ENCODE assay signal across 14 cellular contexts in the genomic region with DNA sequence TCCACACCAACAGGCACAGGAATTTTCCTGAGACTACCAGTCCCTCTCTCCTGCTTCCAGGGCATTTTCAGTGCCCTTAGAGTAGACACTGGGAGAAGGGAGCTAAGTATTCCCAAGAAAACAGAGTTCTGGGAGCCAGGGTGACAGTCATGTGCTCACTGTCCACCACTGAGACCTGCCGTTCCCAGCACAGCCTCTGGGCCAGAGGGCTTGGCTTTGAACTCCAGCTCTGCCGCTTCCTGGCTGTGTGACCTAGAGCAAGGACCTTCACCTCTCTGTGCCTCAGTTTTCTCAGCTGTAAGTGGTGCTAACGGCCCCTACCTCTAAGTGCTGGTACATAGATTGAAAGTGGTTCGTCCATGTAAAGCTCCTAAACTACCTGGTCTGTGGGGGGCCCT. TPM values are rescaled to one million over a fixed set of nuclear protein-coding genes. Genes with fewer than 3 reads are reported as not detected.
DNase-seq lines count a peak whose midpoint lies in the region; ATAC-seq and TF ChIP-seq lines count a peak whose summit lies in the region.
"Had no signal": no experiment of that assay in that cellular context is flagged by ENCODE, and none has a peak within 500 bp of the region (broad histone marks: within the 10 kb centered on the region; RNA-seq: fewer than 3 reads in every experiment).

No MANE protein-coding gene starts in this region.

- no peak for ATAC-seq in activated CD8-positive, alpha-beta memory T cell treated with anti-CD3 and anti-CD28 coated beads, Interleukin-2, amount 10 ng/mL, durations not matched to agents 7 days and 5 days
- ATAC-seq in activated naive CD8-positive, alpha-beta T cell treated with anti-CD3 and anti-CD28 coated beads, Interleukin-2, amount 50 U/mL, for 24 hours: no peak
- no peak for ATAC-seq in gastrocnemius medialis
- ATAC-seq: effector memory CD8-positive, alpha-beta T cell; pancreas had no signal

- no peak for TF ChIP-seq POLR2A in gastrocnemius medialis (IDR thresholded peaks at IDR 0.05)
- TF ChIP-seq POLR2A in uterus (IDR thresholded peaks at IDR 0.05): no peak

- H3K4me3 ChIP-seq in gastrocnemius medialis: no peak overlapping the region
- H3K4me3 ChIP-seq in uterus: no peak overlapping the region
- H3K4me3 ChIP-seq: pancreas, SJCRH30, thoracic aorta had no signal

- intact Hi-C loops in gastrocnemius medialis (cut with DNase I; ENCODE audit: low total_unique reads) (no loop called here), uterus (cut with DNase I; ENCODE audit: low total_unique reads) (no loop called here)

- H3K36me3 ChIP-seq in gastrocnemius medialis (no peaks in the 10 kb centered on the region), uterus (no peaks in the 10 kb centered on the region)

- DNase-seq in activated CD8-positive, alpha-beta memory T cell treated with anti-CD3 and anti-CD28 coated beads, Interleukin-2, amount 10 ng/mL, durations not matched to agents 7 days and 5 days: peak; percentile 46
- DNase-seq in activated CD8-positive, alpha-beta memory T cell treated with anti-CD3 and anti-CD28 coated beads, Interleukin-2, amount 50 U/mL, for 4 hours: no peak
- peak; percentile 20 for DNase-seq in activated naive CD8-positive, alpha-beta T cell treated with anti-CD3 and anti-CD28 coated beads, Interleukin-2, amount 50 U/mL, for 24 hours
- DNase-seq in gastrocnemius medialis: no peak
- no peak for DNase-seq in T1000 (lab: John Stamatoyannopoulos, UW)
- no peak for DNase-seq in NCI-H2081 (lab: John Stamatoyannopoulos, UW)
- no peak for DNase-seq in uterus
- DNase-seq: DMS79; effector memory CD8-positive, alpha-beta T cell; SJCRH30 had no signal

- TF ChIP-seq CTCF in gastrocnemius medialis (IDR thresholded peaks at IDR 0.05 in 4 of 5, conservative IDR thresholded peaks at IDR 0.05 in 1 of 5) (no peak), uterus (IDR thresholded peaks at IDR 0.05) (no peak)

- H3K27ac Mint-ChIP-seq in activated CD8-positive, alpha-beta memory T cell treated with anti-CD3 and anti-CD28 coated beads, Interleukin-2, amount 10 ng/mL, durations not matched to agents 7 days and 5 days: peak overlapping the region; percentile 63
- H3K27ac Mint-ChIP-seq in IgD-negative memory B cell: peak overlapping the region; percentile 43 to 97 (median 64)
- peak overlapping the region; percentile 98 for H3K27ac Mint-ChIP-seq in activated naive CD8-positive, alpha-beta T cell treated with anti-CD3 and anti-CD28 coated beads, Interleukin-2, amount 50 U/mL, for 24 hours

- no peaks in the 10 kb centered on the region for H3K27me3 ChIP-seq in gastrocnemius medialis
- no peaks in the 10 kb centered on the region for H3K27me3 ChIP-seq in uterus
- H3K27me3 ChIP-seq: pancreas, SJCRH30 had no signal

- in situ Hi-C loops in gastrocnemius medialis (cut with MboI; ENCODE audit: low sequenced_read_pairs in 4 of 4): no loop called here

- H3K4me3 Mint-ChIP-seq in activated CD8-positive, alpha-beta memory T cell treated with anti-CD3 and anti-CD28 coated beads, Interleukin-2, amount 10 ng/mL, durations not matched to agents 7 days and 5 days: no peak overlapping the region
- H3K4me3 Mint-ChIP-seq in IgD-negative memory B cell: peak overlapping the region in 3 of 4 donors; percentile 16 to 75 (median 55)
- no peak overlapping the region for H3K4me3 Mint-ChIP-seq in activated naive CD8-positive, alpha-beta T cell treated with anti-CD3 and anti-CD28 coated beads, Interleukin-2, amount 50 U/mL, for 24 hours

- peaks cover 38 to 42% of the 10 kb centered on the region in 2 donors for H3K4me1 ChIP-seq in gastrocnemius medialis
- peaks cover 0 to 4% of the 10 kb centered on the region in 2 donors for H3K4me1 ChIP-seq in uterus

- H3K27ac ChIP-seq in gastrocnemius medialis: peak overlapping the region; percentile 90 to 98 (median 95)
- no peak overlapping the region for H3K27ac ChIP-seq in uterus
- H3K27ac ChIP-seq: pancreas, SJCRH30, thoracic aorta had no signal

- CTCF ChIA-PET in activated CD8-positive, alpha-beta memory T cell treated with anti-CD3 and anti-CD28 coated beads, Interleukin-2, amount 10 ng/mL, durations not matched to agents 7 days and 5 days (lab: Charles Lee): interaction anchor here (0.6 to 3.7 kb wide), 13 partner anchors 10 to 260 kb away, joined by 3 to 25 read pairs (median 5); no protein-coding TSS in a partner anchor

- no peaks in the 10 kb centered on the region for H3K9me3 Mint-ChIP-seq in activated CD8-positive, alpha-beta memory T cell treated with anti-CD3 and anti-CD28 coated beads, Interleukin-2, amount 10 ng/mL, durations not matched to agents 7 days and 5 days (ENCODE audit: low read depth)
- no peaks in the 10 kb centered on the region for H3K9me3 Mint-ChIP-seq in IgD-negative memory B cell
- H3K9me3 Mint-ChIP-seq in activated naive CD8-positive, alpha-beta T cell treated with anti-CD3 and anti-CD28 coated beads, Interleukin-2, amount 50 U/mL, for 24 hours: no peaks in the 10 kb centered on the region
- H3K9me3 Mint-ChIP-seq: effector memory CD8-positive, alpha-beta T cell had no signal

- peaks cover 18% of the 10 kb centered on the region for H3K36me3 Mint-ChIP-seq in activated CD8-positive, alpha-beta memory T cell treated with anti-CD3 and anti-CD28 coated beads, Interleukin-2, amount 10 ng/mL, durations not matched to agents 7 days and 5 days
- no peaks in the 10 kb centered on the region for H3K36me3 Mint-ChIP-seq in IgD-negative memory B cell
- H3K36me3 Mint-ChIP-seq in activated naive CD8-positive, alpha-beta T cell treated with anti-CD3 and anti-CD28 coated beads, Interleukin-2, amount 50 U/mL, for 24 hours (ENCODE audit: low read depth): peaks cover 18% of the 10 kb centered on the region

- H3K27me3 Mint-ChIP-seq in activated CD8-positive, alpha-beta memory T cell treated with anti-CD3 and anti-CD28 coated beads, Interleukin-2, amount 10 ng/mL, durations not matched to agents 7 days and 5 days: no peaks in the 10 kb centered on the region
- peaks cover under 1% of the 10 kb centered on the region for H3K27me3 Mint-ChIP-seq in IgD-negative memory B cell
- H3K27me3 Mint-ChIP-seq in activated naive CD8-positive, alpha-beta T cell treated with anti-CD3 and anti-CD28 coated beads, Interleukin-2, amount 50 U/mL, for 24 hours: no peaks in the 10 kb centered on the region
- H3K27me3 Mint-ChIP-seq: effector memory CD8-positive, alpha-beta T cell had no signal

- H3K9me3 ChIP-seq in gastrocnemius medialis (no peaks in the 10 kb centered on the region), uterus (no peaks in the 10 kb centered on the region)
- H3K9me3 ChIP-seq: pancreas, SJCRH30, thoracic aorta had no signal

- H3K4me1 Mint-ChIP-seq in activated CD8-positive, alpha-beta memory T cell treated with anti-CD3 and anti-CD28 coated beads, Interleukin-2, amount 10 ng/mL, durations not matched to agents 7 days and 5 days: peaks cover 39% of the 10 kb centered on the region
- peaks cover 32 to 38% (median 35%) of the 10 kb centered on the region in 3 donors for H3K4me1 Mint-ChIP-seq in IgD-negative memory B cell
- H3K4me1 Mint-ChIP-seq in activated naive CD8-positive, alpha-beta T cell treated with anti-CD3 and anti-CD28 coated beads, Interleukin-2, amount 50 U/mL, for 24 hours: peaks cover 72% of the 10 kb centered on the region

RNA-seq across cellular contexts. Expression of a gene that starts 9.4 kb away (rescaled TPM):
- total RNA-seq in activated CD8-positive, alpha-beta memory T cell treated with anti-CD3 and anti-CD28 coated beads, Interleukin-2, amount 10 ng/mL, durations not matched to agents 7 days and 5 days: 100 to 1,000 TPM; 260 to 406 TPM
- 4.3 TPM for polyA plus RNA-seq in IgD-negative memory B cell
- total RNA-seq in gastrocnemius medialis (100 to 1,000 TPM in 1 of 4 donors, 10 to 100 TPM in 3; 28.9 to 151 (median 52.2) TPM), uterus (10 to 100 TPM in 2 of 4 donors, 1 to 10 TPM in 2; 2.0 to 17.4 (median 9.2) TPM)

RNA-seq across cellular contexts. Expression of a gene that starts 33.5 kb away (rescaled TPM):
- total RNA-seq in activated CD8-positive, alpha-beta memory T cell treated with anti-CD3 and anti-CD28 coated beads, Interleukin-2, amount 10 ng/mL, durations not matched to agents 7 days and 5 days: 1 to 10 TPM; 3.8 to 5.8 TPM
- polyA plus RNA-seq in IgD-negative memory B cell: 0.14 TPM
- total RNA-seq in gastrocnemius medialis (1 to 10 TPM in 3 of 4 donors, under 1 TPM in 1; 0.59 to 2.4 (median 1.1) TPM), uterus (1 to 10 TPM in 3 of 4 donors, under 1 TPM in 1; under 0.01 to 7.2 (median 4.4) TPM)

RNA-seq across cellular contexts. Expression of a gene that starts 34.3 kb away (rescaled TPM):
- 100 to 1,000 TPM in 1 of 2 experiments, 10 to 100 TPM in 1; 73.0 to 148 TPM for total RNA-seq in activated CD8-positive, alpha-beta memory T cell treated with anti-CD3 and anti-CD28 coated beads, Interleukin-2, amount 10 ng/mL, durations not matched to agents 7 days and 5 days
- 0.43 TPM for polyA plus RNA-seq in IgD-negative memory B cell
- total RNA-seq in gastrocnemius medialis: 100 to 1,000 TPM in 1 of 4 donors, 10 to 100 TPM in 3; 50.5 to 142 (median 85.3) TPM
- 1 to 10 TPM in 3 of 4 donors, under 1 TPM in 1; 0.77 to 5.7 (median 1.7) TPM for total RNA-seq in uterus
- total RNA-seq: bronchial epithelial cell had no signal

Comparison
In these comparisons a context has a peak if more than half of its experiments do, and no peak if none do; other contexts are left out.
1. DNase-seq: peak in activated CD8-positive, alpha-beta memory T cell treated with anti-CD3 and anti-CD28 coated beads, Interleukin-2, amount 10 ng/mL, durations not matched to agents 7 days and 5 days (single experiment) and activated naive CD8-positive, alpha-beta T cell treated with anti-CD3 and anti-CD28 coated beads, Interleukin-2, amount 50 U/mL, for 24 hours (single experiment); none in activated CD8-positive, alpha-beta memory T cell treated with anti-CD3 and anti-CD28 coated beads, Interleukin-2, amount 50 U/mL, for 4 hours (single experiment), gastrocnemius medialis (0 of 2), T1000 (single experiment), NCI-H2081 (0 of 2) and uterus (0 of 2).
2. H3K4me3 Mint-ChIP-seq: peak in IgD-negative memory B cell (3 of 4); none in activated CD8-positive, alpha-beta memory T cell treated with anti-CD3 and anti-CD28 coated beads, Interleukin-2, amount 10 ng/mL, durations not matched to agents 7 days and 5 days (single experiment) and activated naive CD8-positive, alpha-beta T cell treated with anti-CD3 and anti-CD28 coated beads, Interleukin-2, amount 50 U/mL, for 24 hours (single experiment).
3. H3K27ac ChIP-seq: peak in gastrocnemius medialis (4 of 4); none in uterus (0 of 2).
4. RNA of a gene that starts 34.3 kb away (total RNA-seq): 73.0 to 148 TPM in activated CD8-positive, alpha-beta memory T cell treated with anti-CD3 and anti-CD28 coated beads, Interleukin-2, amount 10 ng/mL, durations not matched to agents 7 days and 5 days and 50.5 to 142 TPM in gastrocnemius medialis; 0.77 to 5.7 TPM in uterus; every median in the first group is over 4 times any median in the second.
5. Peak in every context shown above with its lines, with median percentiles within 50 percentile points of each other: H3K27ac Mint-ChIP-seq.